ENCODE assay signal across 8 cellular contexts in genomic region chr10:89701238-89702120, GRCh38. TPM values are rescaled to one million over a fixed set of nuclear protein-coding genes. Genes with fewer than 3 reads are reported as not detected.
DNase-seq lines count a peak whose midpoint lies in the region; ATAC-seq and TF ChIP-seq lines count a peak whose summit lies in the region.

A gene with protein sequence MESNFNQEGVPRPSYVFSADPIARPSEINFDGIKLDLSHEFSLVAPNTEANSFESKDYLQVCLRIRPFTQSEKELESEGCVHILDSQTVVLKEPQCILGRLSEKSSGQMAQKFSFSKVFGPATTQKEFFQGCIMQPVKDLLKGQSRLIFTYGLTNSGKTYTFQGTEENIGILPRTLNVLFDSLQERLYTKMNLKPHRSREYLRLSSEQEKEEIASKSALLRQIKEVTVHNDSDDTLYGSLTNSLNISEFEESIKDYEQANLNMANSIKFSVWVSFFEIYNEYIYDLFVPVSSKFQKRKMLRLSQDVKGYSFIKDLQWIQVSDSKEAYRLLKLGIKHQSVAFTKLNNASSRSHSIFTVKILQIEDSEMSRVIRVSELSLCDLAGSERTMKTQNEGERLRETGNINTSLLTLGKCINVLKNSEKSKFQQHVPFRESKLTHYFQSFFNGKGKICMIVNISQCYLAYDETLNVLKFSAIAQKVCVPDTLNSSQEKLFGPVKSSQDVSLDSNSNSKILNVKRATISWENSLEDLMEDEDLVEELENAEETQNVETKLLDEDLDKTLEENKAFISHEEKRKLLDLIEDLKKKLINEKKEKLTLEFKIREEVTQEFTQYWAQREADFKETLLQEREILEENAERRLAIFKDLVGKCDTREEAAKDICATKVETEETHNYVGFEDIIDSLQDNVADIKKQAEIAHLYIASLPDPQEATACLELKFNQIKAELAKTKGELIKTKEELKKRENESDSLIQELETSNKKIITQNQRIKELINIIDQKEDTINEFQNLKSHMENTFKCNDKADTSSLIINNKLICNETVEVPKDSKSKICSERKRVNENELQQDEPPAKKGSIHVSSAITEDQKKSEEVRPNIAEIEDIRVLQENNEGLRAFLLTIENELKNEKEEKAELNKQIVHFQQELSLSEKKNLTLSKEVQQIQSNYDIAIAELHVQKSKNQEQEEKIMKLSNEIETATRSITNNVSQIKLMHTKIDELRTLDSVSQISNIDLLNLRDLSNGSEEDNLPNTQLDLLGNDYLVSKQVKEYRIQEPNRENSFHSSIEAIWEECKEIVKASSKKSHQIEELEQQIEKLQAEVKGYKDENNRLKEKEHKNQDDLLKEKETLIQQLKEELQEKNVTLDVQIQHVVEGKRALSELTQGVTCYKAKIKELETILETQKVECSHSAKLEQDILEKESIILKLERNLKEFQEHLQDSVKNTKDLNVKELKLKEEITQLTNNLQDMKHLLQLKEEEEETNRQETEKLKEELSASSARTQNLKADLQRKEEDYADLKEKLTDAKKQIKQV (N-terminal part only) (plus strand): TSS chr10:89701590. CDS start chr10:89705295, 3,705 bp downstream.

- H3K27me3 Mint-ChIP-seq in activated T-helper 17 cell treated with anti-CD3 and anti-CD28 coated beads, Interleukin-2, amount 50 U/mL, for 72 hours = no peaks in the 10 kb centered on the region
- H3K27me3 Mint-ChIP-seq in naive thymus-derived CD4-positive, alpha-beta T cell = no peaks in the 10 kb centered on the region
- H3K27me3 Mint-ChIP-seq in stimulated activated naive B cell treated with anti-CD40 and anti-IgM and Interleukin-4, amounts not matched to agents 10 μg/mL and 1 μg/mL and 100 μg/mL, for 72 hours = no peaks in the 10 kb centered on the region

- peak within 1 kb of the TSS; percentile 94 for H3K4me3 Mint-ChIP-seq in activated T-helper 17 cell treated with anti-CD3 and anti-CD28 coated beads, Interleukin-2, amount 50 U/mL, for 72 hours
- peak within 1 kb of the TSS; percentile 94 to 100 (median 98) for H3K4me3 Mint-ChIP-seq in naive thymus-derived CD4-positive, alpha-beta T cell
- H3K4me3 Mint-ChIP-seq in stimulated activated naive B cell treated with anti-CD40 and anti-IgM and Interleukin-4, amounts not matched to agents 10 μg/mL and 1 μg/mL and 100 μg/mL, for 72 hours = peak within 1 kb of the TSS; percentile 93 to 97

- H3K27ac ChIP-seq in RWPE1 (peak within 1 kb of the TSS; percentile 94), fibroblast of lung (ENCODE audit: insufficient read depth, low read length) (peak within 1 kb of the TSS; percentile 87)
- peak within 1 kb of the TSS; percentile 76 for H3K27ac ChIP-seq in naive thymus-derived CD4-positive, alpha-beta T cell (ENCODE audit: low read depth, low read length)

- POLR2A ChIA-PET in RWPE1 (lab: Yijun Ruan, JAX; ENCODE audit: low non-redundant PET) = interaction anchor here (0.6 to 2.1 kb wide), 4 partner anchors 24 to 1962 kb away, joined by 3 to 22 read pairs (median 3); no protein-coding TSS in a partner anchor
- POLR2A ChIA-PET in naive thymus-derived CD4-positive, alpha-beta T cell (lab: Charles Lee) = interaction anchor here (0.6 to 1.7 kb wide), 10 partner anchors 10 to 879 kb away, joined by 3 to 13 read pairs (median 4); partner anchors contain the start of genes FAS, IFIT5 and LIPA

- peak within 1 kb of the TSS; percentile 96 for H3K27ac Mint-ChIP-seq in activated T-helper 17 cell treated with anti-CD3 and anti-CD28 coated beads, Interleukin-2, amount 50 U/mL, for 72 hours
- H3K27ac Mint-ChIP-seq in naive thymus-derived CD4-positive, alpha-beta T cell = peak within 1 kb of the TSS; percentile 93 to 99 (median 97)
- peak within 1 kb of the TSS; percentile 97 for H3K27ac Mint-ChIP-seq in stimulated activated naive B cell treated with anti-CD40 and anti-IgM and Interleukin-4, amounts not matched to agents 10 μg/mL and 1 μg/mL and 100 μg/mL, for 72 hours

- H3K36me3 ChIP-seq in fibroblast of lung (ENCODE audit: control insufficient read depth, insufficient read depth, low read length) = no peaks in the 10 kb centered on the region
- H3K36me3 ChIP-seq in naive thymus-derived CD4-positive, alpha-beta T cell (ENCODE audit: control insufficient read depth in 2 of 3, insufficient read depth in 3 of 3, low read length in 3 of 3) = no peaks in the 10 kb centered on the region

- peak; percentile 99 for DNase-seq in ELF-1 (ENCODE audit: low read depth, low spot score)
- peak; percentile 94 for DNase-seq in H4 (ENCODE audit: low spot score)
- DNase-seq in LNCaP clone FGC (ENCODE audit: low read depth) = peak; percentile 90
- peak; percentile 98 for DNase-seq in RWPE1 (ENCODE audit: low spot score)
- peak; percentile 96 to 97 for DNase-seq in fibroblast of lung (ENCODE audit: low read depth in 2 of 2)
- peak; percentile 84 to 96 (median 94) for DNase-seq in naive thymus-derived CD4-positive, alpha-beta T cell
- DNase-seq in stimulated activated naive B cell treated with anti-CD40 and anti-IgM and Interleukin-4, amounts not matched to agents 10 μg/mL and 1 μg/mL and 100 μg/mL, for 72 hours = peak; percentile 96

- H3K4me1 Mint-ChIP-seq in activated T-helper 17 cell treated with anti-CD3 and anti-CD28 coated beads, Interleukin-2, amount 50 U/mL, for 72 hours = peaks cover 16% of the 10 kb centered on the region
- H3K4me1 Mint-ChIP-seq in naive thymus-derived CD4-positive, alpha-beta T cell = peaks cover 22 to 51% (median 41%) of the 10 kb centered on the region in 7 donors
- peaks cover 6 to 24% of the 10 kb centered on the region in 2 donors for H3K4me1 Mint-ChIP-seq in stimulated activated naive B cell treated with anti-CD40 and anti-IgM and Interleukin-4, amounts not matched to agents 10 μg/mL and 1 μg/mL and 100 μg/mL, for 72 hours

- H3K9ac ChIP-seq in fibroblast of lung (ENCODE audit: insufficient read depth, low read length) = peak within 1 kb of the TSS; percentile 79

- peak within 1 kb of the TSS; percentile 100 for H2AFZ ChIP-seq in fibroblast of lung (ENCODE audit: low read length)

- H3K9me3 ChIP-seq in fibroblast of lung (ENCODE audit: control insufficient read depth, insufficient read depth, low read depth, low read length) = no peaks in the 10 kb centered on the region
- H3K9me3 ChIP-seq in naive thymus-derived CD4-positive, alpha-beta T cell (ENCODE audit: control insufficient read depth in 2 of 3, low read length in 3 of 3) = no peaks in the 10 kb centered on the region

- H3K4me3 ChIP-seq in LNCaP clone FGC (ENCODE audit: low read depth, low read length) (peak within 1 kb of the TSS; percentile 77), fibroblast of lung (replicated peaks in 1 of 4; ENCODE audit: control extremely low read depth in 1 of 4, insufficient read depth in 1 of 4, low read depth in 3 of 4, low read length in 4 of 4) (peak within 1 kb of the TSS; percentile 78 to 98 (median 92))
- peak within 1 kb of the TSS; percentile 92 for H3K4me3 ChIP-seq in naive thymus-derived CD4-positive, alpha-beta T cell (ENCODE audit: low read length)

- intact Hi-C loops in naive thymus-derived CD4-positive, alpha-beta T cell (cut with micrococcal nuclease) = loop anchor here (1.0 to 10.0 kb wide), 26 partner anchors 37 to 1884 kb away; partner anchors contain the start of genes ATAD1 (in 2 of the 2), IFIT5 (in 2 of the 2), RPP30 (in 2 of the 2) and FAS (in 1 of the 2)

- ATAC-seq in activated T-helper 17 cell treated with anti-CD3 and anti-CD28 coated beads, Interleukin-2, amount 50 U/mL, for 72 hours (replicated peaks) = peak; percentile 98
- peak; percentile 99 for ATAC-seq in naive thymus-derived CD4-positive, alpha-beta T cell
- ATAC-seq in stimulated activated naive B cell treated with anti-CD40 and anti-IgM and Interleukin-4, amounts not matched to agents 10 μg/mL and 1 μg/mL and 100 μg/mL, for 72 hours (replicated peaks) = peak; percentile 97 to 98

- CTCF ChIA-PET in RWPE1 (lab: Yijun Ruan, JAX) = interaction anchor here (0.7 to 1.4 kb wide), 4 partner anchors 9 to 235 kb away, joined by 3 to 5 read pairs (median 3); no protein-coding TSS in a partner anchor
- CTCF ChIA-PET in naive thymus-derived CD4-positive, alpha-beta T cell (lab: Charles Lee) = interaction anchor here (0.6 to 0.9 kb wide), 2 partner anchors 11 to 1164 kb away, joined by 3 to 4 read pairs; no protein-coding TSS in a partner anchor

- H4K20me1 ChIP-seq in fibroblast of lung (ENCODE audit: control insufficient read depth, extremely low read depth, insufficient read depth, low read length) = no peaks in the 10 kb centered on the region

- peak; percentile 33 for TF ChIP-seq CTCF in LNCaP clone FGC (IDR thresholded peaks at IDR 0.05; ENCODE audit: control insufficient read depth, extremely low read depth, insufficient read depth)
- peak; percentile 28 for TF ChIP-seq CTCF in RWPE1 (conservative IDR thresholded peaks at IDR 0.05; ENCODE audit: low read depth)
- TF ChIP-seq CTCF in fibroblast of lung (conservative IDR thresholded peaks at IDR 0.05 in 1 of 2, IDR thresholded peaks at IDR 0.05 in 1 of 2; ENCODE audit: low read depth in 1 of 2, low read length in 2 of 2) = peak; percentile 22 to 38

- no peaks in the 10 kb centered on the region for H3K9me3 Mint-ChIP-seq in activated T-helper 17 cell treated with anti-CD3 and anti-CD28 coated beads, Interleukin-2, amount 50 U/mL, for 72 hours
- peaks cover 0 to 2% (median 0%) of the 10 kb centered on the region in 11 donors for H3K9me3 Mint-ChIP-seq in naive thymus-derived CD4-positive, alpha-beta T cell
- no peaks in the 10 kb centered on the region for H3K9me3 Mint-ChIP-seq in stimulated activated naive B cell treated with anti-CD40 and anti-IgM and Interleukin-4, amounts not matched to agents 10 μg/mL and 1 μg/mL and 100 μg/mL, for 72 hours

- H3K4me1 ChIP-seq in fibroblast of lung (ENCODE audit: control insufficient read depth, extremely low read depth, insufficient read depth, low read length) = no peaks in the 10 kb centered on the region
- H3K4me1 ChIP-seq in naive thymus-derived CD4-positive, alpha-beta T cell (ENCODE audit: control insufficient read depth in 2 of 2, insufficient read depth in 2 of 2, low read length in 2 of 2) = peaks cover 8 to 11% of the 10 kb centered on the region in 2 donors

- H3K79me2 ChIP-seq in fibroblast of lung (ENCODE audit: control insufficient read depth, insufficient read depth, low read length) = peaks cover 51% of the 10 kb centered on the region

- peak within 1 kb of the TSS; percentile 71 for H3K4me2 ChIP-seq in fibroblast of lung (ENCODE audit: extremely low read depth, insufficient read depth, low read length)

- H3K27me3 ChIP-seq in fibroblast of lung (ENCODE audit: control insufficient read depth, insufficient read depth, low read length) = no peaks in the 10 kb centered on the region
- no peaks in the 10 kb centered on the region for H3K27me3 ChIP-seq in naive thymus-derived CD4-positive, alpha-beta T cell (ENCODE audit: control insufficient read depth in 2 of 2, insufficient read depth in 2 of 2, low read length in 2 of 2)

- peaks cover 18% of the 10 kb centered on the region for H3K36me3 Mint-ChIP-seq in activated T-helper 17 cell treated with anti-CD3 and anti-CD28 coated beads, Interleukin-2, amount 50 U/mL, for 72 hours (ENCODE audit: low read depth)
- peaks cover 0 to 18% (median 0%) of the 10 kb centered on the region in 5 donors for H3K36me3 Mint-ChIP-seq in naive thymus-derived CD4-positive, alpha-beta T cell
- peaks cover 0 to 1% of the 10 kb centered on the region in 2 donors for H3K36me3 Mint-ChIP-seq in stimulated activated naive B cell treated with anti-CD40 and anti-IgM and Interleukin-4, amounts not matched to agents 10 μg/mL and 1 μg/mL and 100 μg/mL, for 72 hours

RNA-seq across cellular contexts. Expression of the gene that starts here (rescaled TPM):
- total RNA-seq in H4 (2014; rRNA removed; shearing (Covaris generic)) = 11.8 and 19.6 TPM in 2 replicates
- total RNA-seq in activated T-helper 17 cell treated with anti-CD3 and anti-CD28 coated beads, Interleukin-2, amount 50 U/mL, for 72 hours = 10 to 100 TPM; 49.2 to 80.3 TPM
- 6.7 and 9.2 TPM in 2 replicates for total RNA-seq in fibroblast of lung
- 5.6 and 13.7 TPM in 2 replicates for polyA plus RNA-seq in fibroblast of lung
- polyA plus RNA-seq in fibroblast of lung (2012) = 4.2 and 10.8 TPM in 2 replicates
- polyA minus RNA-seq in fibroblast of lung (ENCODE audit: low replicate concordance) = 0.16 and 1.2 TPM in 2 replicates
- 10 to 100 TPM; 14.5 to 49.0 (median 19.3) TPM for total RNA-seq in naive thymus-derived CD4-positive, alpha-beta T cell
- 10 to 100 TPM; 21.0 to 25.6 TPM for polyA plus RNA-seq in naive thymus-derived CD4-positive, alpha-beta T cell

Comparison
In these comparisons a context has a peak if more than half of its experiments do, and no peak if none do; other contexts are left out.
1. Peak in every context shown above with its lines: DNase-seq, ATAC-seq, H3K4me3 ChIP-seq and H3K27ac ChIP-seq.